In genomic region chr1:12572506-12572905, GRCh38 we compare ENCODE assay signal across 1 cellular context.
TF ChIP-seq lines count a peak whose summit lies in the region.

No MANE protein-coding gene starts in this region.

TF ChIP-seq in HEK293, 187 proteins besides CTCF, POLR2A, EP300 and RAD21 (continued from another document):
- TF ChIP-seq PRDM10 (tag by site-specific recombination; IDR thresholded peaks at IDR 0.05) (no peak), ZNF645 (tag by site-specific recombination; IDR thresholded peaks at IDR 0.05) (no peak), ZNF626 (tag by site-specific recombination; IDR thresholded peaks at IDR 0.05) (no peak), SP2 (tag by site-specific recombination; IDR thresholded peaks at IDR 0.05) (no peak)
